In the genomic region with DNA sequence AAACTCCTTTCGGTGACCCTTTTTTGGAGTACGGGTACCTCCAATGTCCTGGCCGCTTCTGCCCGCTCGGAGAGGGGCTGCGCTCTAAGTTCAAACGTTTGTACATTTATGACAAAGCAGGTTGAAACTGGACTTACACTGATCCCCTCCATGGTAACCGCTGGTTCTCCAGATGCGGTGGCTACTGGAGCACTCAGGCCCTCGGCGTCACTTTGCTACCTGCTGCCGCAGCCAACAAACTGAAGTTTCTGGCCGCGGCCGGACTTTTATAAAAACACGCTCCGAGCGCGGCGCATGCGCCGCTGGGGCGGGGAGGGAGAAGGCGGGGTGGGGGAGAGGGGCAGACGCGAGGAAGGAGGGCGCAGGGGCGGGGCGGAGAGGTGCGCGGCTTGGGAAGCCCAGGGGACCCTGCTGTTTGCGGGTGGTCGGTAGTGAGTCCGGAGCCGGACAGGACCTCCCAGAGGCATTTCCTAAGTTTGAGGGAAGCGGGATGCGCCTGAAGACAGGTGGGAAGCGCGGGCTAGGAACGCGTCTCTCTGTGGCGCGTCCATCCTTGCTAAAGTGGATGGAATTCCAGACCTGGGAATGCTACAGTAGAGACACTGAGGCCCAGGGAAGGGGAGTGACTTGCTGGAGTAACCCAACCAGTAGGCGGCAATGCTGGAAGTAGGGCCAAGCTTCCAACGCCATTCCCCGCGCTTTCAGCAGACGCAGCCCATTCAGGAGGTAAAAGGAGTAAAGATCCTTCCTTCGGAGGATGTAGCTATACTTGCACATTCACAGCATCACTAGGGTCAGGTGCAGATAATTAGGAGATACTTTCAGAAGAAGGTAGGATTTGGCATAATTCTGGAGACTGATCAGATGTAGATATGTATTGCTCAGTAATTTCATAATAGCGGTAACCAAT, we compare ENCODE assay signal across 8 cellular contexts. TPM values are rescaled to one million over a fixed set of nuclear protein-coding genes. Genes with fewer than 3 reads are reported as not detected.
A peak's percentile ranks its signal among the peaks of the same experiment; 100 is the strongest.
DNase-seq lines count a peak whose midpoint lies in the region; ATAC-seq and TF ChIP-seq lines count a peak whose summit lies in the region.

Gene CXCR4, minus strand, starts transcription at position 241 of the 910 bp plus-strand sequence. Its CDS starts 89 bp downstream, at position 152.

- WGBS in trophoblast cell (ENCODE audit: extremely low coverage, insufficient coverage, insufficient read length), result no CpG with 5 or more reads among the region's 50 CpGs

- BruUV-seq in A673 (replicated peaks; lab: Mats Ljungman, UMichigan), result no TSS peak

- no peak within 1 kb of the TSS for H4K91ac ChIP-seq in trophoblast cell (ENCODE audit: low read depth, low read length)

- DNase-seq in A673 (ENCODE audit: low spot score) (peak; percentile 35), KBM-7 (peak; percentile 48), SHP77 (lab: John Stamatoyannopoulos, UW) (peak; percentile 42 to 70), Right ventricle myocardium inferior (ENCODE audit: missing footprints) (peak; percentile 93), trophoblast cell (peak; percentile 80 to 89), tibial artery (peak; percentile 51 to 80)
- DNase-seq in activated gamma-delta T cell treated with anti-CD3 and anti-CD28 coated beads, Interleukin-2, amount 50 U/mL, for 16 hours (ENCODE audit: low read depth), result peak; percentile 84

- no peak within 1 kb of the TSS for H3K14ac ChIP-seq in trophoblast cell (ENCODE audit: low read length)

- in situ Hi-C loops in KBM-7 (cut with MboI; ENCODE audit: low pct_unique_long_range_greater_than_20kb, low sequenced_read_pairs), result no loop called here

- no peak within 1 kb of the TSS for H2BK120ac ChIP-seq in trophoblast cell (ENCODE audit: insufficient read depth, low read length, poor library complexity)

- H2AK5ac ChIP-seq in trophoblast cell (ENCODE audit: low read length), result no peak within 1 kb of the TSS

- intact Hi-C loops in A673 (cut with micrococcal nuclease; ENCODE audit: unreplicated experiment), result no loop called here
- intact Hi-C loops in Right ventricle myocardium inferior (cut with DNase I), result loop anchor here (5.0 to 10.0 kb wide), 3 partner anchors 106 to 203 kb away; partner anchors contain the start of gene DARS1
- intact Hi-C loops in tibial artery (cut with DNase I; ENCODE audit: low total_unique reads), result no loop called here

- no peaks in the 10 kb centered on the region for H3K36me3 ChIP-seq in A673 (ENCODE audit: insufficient read depth, low read length, poor library complexity, severe bottlenecking)
- no peaks in the 10 kb centered on the region for H3K36me3 ChIP-seq in trophoblast cell (ENCODE audit: control insufficient read depth in 1 of 2, insufficient read depth in 2 of 2, low read length in 2 of 2)
- no peaks in the 10 kb centered on the region for H3K36me3 ChIP-seq in tibial artery

- POLR2A ChIA-PET in A673 (lab: Charles Lee; ENCODE audit: low non-redundant PET), result no interaction called here

- peak within 1 kb of the TSS; percentile 76 for H2AFZ ChIP-seq in trophoblast cell (ENCODE audit: insufficient read depth, low read length, poor library complexity)

- H3K9me3 ChIP-seq in A673 (ENCODE audit: low read depth, low read length, poor library complexity, severe bottlenecking) (no peaks in the 10 kb centered on the region), trophoblast cell (ENCODE audit: insufficient read depth, low read depth, low read length) (no peaks in the 10 kb centered on the region), tibial artery (no peaks in the 10 kb centered on the region)

- H3K18ac ChIP-seq in trophoblast cell (ENCODE audit: low read length), result no peak within 1 kb of the TSS

- H3K9ac ChIP-seq in trophoblast cell (ENCODE audit: low read length), result no peak within 1 kb of the TSS

- H3K79me1 ChIP-seq in trophoblast cell (ENCODE audit: low read length), result no peaks in the 10 kb centered on the region

- no peak within 1 kb of the TSS for H3K4ac ChIP-seq in trophoblast cell (ENCODE audit: low read depth, low read length)

- peak; percentile 23 for ATAC-seq in GM19035 (IDR thresholded peaks at IDR 0.05; ENCODE audit: unreplicated experiment)
- ATAC-seq in Right ventricle myocardium inferior, result peak; percentile 56

- H3K27me3 ChIP-seq in A673 (replicated peaks; ENCODE audit: insufficient read depth, low read depth, low read length, poor library complexity) (peaks cover 99% of the 10 kb centered on the region), trophoblast cell (ENCODE audit: insufficient read depth, low read length) (peaks cover 21% of the 10 kb centered on the region), tibial artery (peaks cover 0 to 65% of the 10 kb centered on the region in 2 donors)

- H4K12ac ChIP-seq in trophoblast cell (ENCODE audit: low read depth, low read length), result no peak within 1 kb of the TSS

- H2BK5ac ChIP-seq in trophoblast cell (ENCODE audit: low read depth, low read length, poor library complexity), result no peak within 1 kb of the TSS

- H3K4me2 ChIP-seq in trophoblast cell (ENCODE audit: low read length), result peak within 1 kb of the TSS; percentile 91

- H3K4me1 ChIP-seq in A673 (ENCODE audit: insufficient read depth, low read length, poor library complexity, severe bottlenecking) (no peaks in the 10 kb centered on the region), trophoblast cell (ENCODE audit: control insufficient read depth in 1 of 2, insufficient read depth in 2 of 2, low read length in 2 of 2) (peaks cover 10 to 17% of the 10 kb centered on the region in 2 experiments), tibial artery (peaks cover 0 to 36% (median 33%) of the 10 kb centered on the region in 4 donors)

- CTCF ChIA-PET in A673 (lab: Charles Lee), result no interaction called here

- H3K4me3 ChIP-seq in A673 (ENCODE audit: low read depth, low read length, poor library complexity, severe bottlenecking) (peak within 1 kb of the TSS; percentile 40), trophoblast cell (ENCODE audit: low read depth, low read length) (peak within 1 kb of the TSS; percentile 68), tibial artery (peak within 1 kb of the TSS; percentile 45 to 46)

- no peaks in the 10 kb centered on the region for H3K79me2 ChIP-seq in trophoblast cell (ENCODE audit: control insufficient read depth, insufficient read depth, low read length, poor library complexity)

- no peak within 1 kb of the TSS for H4K8ac ChIP-seq in trophoblast cell (ENCODE audit: low read depth, low read length)

- no peak within 1 kb of the TSS for H2BK12ac ChIP-seq in trophoblast cell (ENCODE audit: low read length)

- TF ChIP-seq CTCF in A673 (conservative IDR thresholded peaks at IDR 0.05; ENCODE audit: low read depth, low read length) (0 out of 2 replicates have a peak, but pooled peaks have one; percentile 12), tibial artery (IDR thresholded peaks at IDR 0.05) (no peak)

- H3K27ac ChIP-seq in A673 (ENCODE audit: low read depth, low read length, poor library complexity, severe bottlenecking) (no peak within 1 kb of the TSS), trophoblast cell (ENCODE audit: low read depth, low read length) (no peak within 1 kb of the TSS), tibial artery (peak within 1 kb of the TSS; percentile 5 to 27)

- H3K23ac ChIP-seq in trophoblast cell (ENCODE audit: low read length), result no peak within 1 kb of the TSS

RNA-seq across cellular contexts. Expression of gene CXCR4, which starts in this region (rescaled TPM):
- total RNA-seq in A673 (2021) (1.5 and 3.6 TPM in 2 replicates), Right ventricle myocardium inferior (3.1 TPM)
- polyA plus RNA-seq in trophoblast cell (2013), result 0.86 and 1.2 TPM in 2 replicates

Comparison
In these comparisons a context has a peak if more than half of its experiments do, and no peak if none do; other contexts are left out.
1. DNase-seq: peak in every context shown above with its lines; median percentile 93 in Right ventricle myocardium inferior; 84 in trophoblast cell; 84 in activated gamma-delta T cell treated with anti-CD3 and anti-CD28 coated beads, Interleukin-2, amount 50 U/mL, for 16 hours; 66 in tibial artery; 56 in SHP77; 48 in KBM-7; 35 in A673.
2. H3K27ac ChIP-seq: peak in tibial artery (2 of 2); none in A673 (single experiment) and trophoblast cell (single experiment).
3. Peak in every context shown above with its lines, with median percentiles within 50 percentile points of each other: H3K4me3 ChIP-seq.